In the genomic region with DNA sequence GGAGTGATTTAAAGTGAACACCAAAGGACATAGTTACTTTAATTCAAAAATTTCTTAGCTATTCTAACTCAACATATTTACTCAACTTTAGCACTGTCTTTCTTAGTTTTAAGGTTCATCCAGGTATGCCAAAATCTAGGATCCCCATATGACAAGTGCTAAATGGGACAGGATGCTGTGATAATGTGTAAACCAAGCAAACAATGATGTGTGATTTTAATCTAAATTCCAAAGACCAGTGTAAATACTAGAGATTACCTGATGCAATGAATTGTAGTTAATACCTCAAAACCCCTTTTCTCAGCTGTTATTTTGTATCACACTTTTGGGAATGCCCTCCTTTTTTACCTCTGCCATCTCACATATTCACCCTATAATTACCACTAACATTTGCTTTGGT, we compare ENCODE assay signal across 34 cellular contexts.
"Had no signal": no experiment of that assay in that cellular context is flagged by ENCODE, and none has a peak within 500 bp of the region (broad histone marks: within the 10 kb centered on the region; RNA-seq: fewer than 3 reads in every experiment).

No MANE protein-coding gene starts in this region.

- H3K9me3 ChIP-seq: MG63 had no signal

- H3K27me3 ChIP-seq: MG63 had no signal

- H3K9ac ChIP-seq: KMS-11 had no signal

- H3K36me3 ChIP-seq: MG63 had no signal

- H3K4me2 ChIP-seq: KMS-11 had no signal

- H3K4me3 ChIP-seq: MG63 had no signal

- DNase-seq: Karpas-422, Kasumi-1, MG63, MM.1S, MV-4-11, NCI-H1048, NCI-H1092, NCI-H1092 treated with DMSO at 0.1 percent for 48 hours, NCI-H1105, NCI-H1105 treated with DMSO at 0.1 percent for 48 hours, NCI-H1417, NCI-H1417 treated with DMSO at 0.1 percent for 48 hours, NCI-H1436, NCI-H1436 treated with DMSO at 0.1 percent for 48 hours, NCI-H146, NCI-H1694, NCI-H1694 treated with DMSO at 0.1 percent for 48 hours, NCI-H187, NCI-H187 treated with DMSO at 0.1 percent for 48 hours, NCI-H1930, NCI-H2029, NCI-H2029 treated with DMSO at 0.1 percent for 48 hours, NCI-H2081, NCI-H2081 treated with DMSO at 0.1 percent for 48 hours, NCI-H2107, NCI-H2171, NCI-H2171 treated with DMSO at 0.1 percent for 48 hours, NCI-H2227 treated with DMSO at 0.1 percent for 48 hours, NCI-H226, NCI-H345, NCI-H446, NCI-H446 treated with DMSO at 0.1 percent for 48 hours, NCI-H510A had no signal

- H3K27ac ChIP-seq: KMS-11 had no signal
